In the genomic region with DNA sequence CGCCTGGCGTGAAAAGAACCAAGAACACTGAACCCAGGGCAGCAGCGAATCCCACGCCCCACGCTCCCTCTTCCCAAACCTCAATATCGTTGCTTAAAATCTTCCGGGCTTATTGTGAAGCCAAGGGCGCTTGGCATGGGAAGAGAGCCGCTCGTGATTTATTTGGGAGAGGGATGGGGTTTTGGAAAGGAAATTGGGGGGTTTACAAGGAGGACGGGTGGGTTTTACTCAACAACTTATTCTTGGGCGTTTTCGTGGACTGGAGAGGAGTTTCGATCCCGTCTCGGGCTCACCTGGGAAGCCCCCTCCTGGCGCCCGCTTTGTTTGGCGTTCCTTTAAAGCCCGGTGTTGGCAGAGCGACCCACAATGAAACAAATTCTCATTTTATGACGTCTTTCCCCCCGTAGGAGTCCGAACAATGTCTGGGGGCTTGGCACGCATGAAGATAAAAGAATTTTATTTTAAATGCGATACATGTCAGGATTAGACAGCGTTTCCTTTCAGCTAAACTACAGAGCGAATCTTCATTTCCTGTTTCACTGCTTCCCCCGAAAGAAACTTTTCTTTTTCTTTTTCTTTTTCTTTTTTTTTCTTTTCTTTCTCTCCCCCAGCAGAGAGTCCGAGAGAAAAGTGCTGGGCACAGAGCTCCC, we compare ENCODE assay signal across 8 cellular contexts.
DNase-seq lines count a peak whose midpoint lies in the region; ATAC-seq and TF ChIP-seq lines count a peak whose summit lies in the region.

No MANE protein-coding gene starts in this region.

- peak overlapping the region; percentile 89 for H3K4me3 Mint-ChIP-seq in activated naive CD4-positive, alpha-beta T cell treated with anti-CD3 and anti-CD28 coated beads, Interleukin-2, amount 50 U/mL, for 24 hours

- H3K36me3 ChIP-seq in duodenal mucosa (ENCODE audit: control insufficient read depth in 1 of 2, insufficient read depth in 2 of 2, low read length in 2 of 2) (no peaks in the 10 kb centered on the region), parathyroid adenoma (ENCODE audit: control insufficient read depth, insufficient read depth, low read length) (no peaks in the 10 kb centered on the region)

- ATAC-seq in HG03521 (IDR thresholded peaks at IDR 0.05; ENCODE audit: unreplicated experiment) (peak; percentile 3), esophagus mucosa (no peak), HG03045 (IDR thresholded peaks at IDR 0.05; ENCODE audit: unreplicated experiment) (no peak)

- H3K4me1 Mint-ChIP-seq in activated naive CD4-positive, alpha-beta T cell treated with anti-CD3 and anti-CD28 coated beads, Interleukin-2, amount 50 U/mL, for 24 hours: peaks cover 30% of the 10 kb centered on the region

- H2AFZ ChIP-seq in parathyroid adenoma: no peak overlapping the region

- H3K4me3 ChIP-seq in duodenal mucosa (ENCODE audit: low read depth in 1 of 2, low read length in 2 of 2) (peak overlapping the region; percentile 69 to 70), parathyroid adenoma (ENCODE audit: low read depth, low read length) (peak overlapping the region; percentile 18)

- no peaks in the 10 kb centered on the region for H3K36me3 Mint-ChIP-seq in activated naive CD4-positive, alpha-beta T cell treated with anti-CD3 and anti-CD28 coated beads, Interleukin-2, amount 50 U/mL, for 24 hours

- H3K27me3 Mint-ChIP-seq in activated naive CD4-positive, alpha-beta T cell treated with anti-CD3 and anti-CD28 coated beads, Interleukin-2, amount 50 U/mL, for 24 hours: peaks cover 61% of the 10 kb centered on the region

- peaks cover 6 to 8% of the 10 kb centered on the region in 2 donors for H3K4me1 ChIP-seq in duodenal mucosa (ENCODE audit: control insufficient read depth in 1 of 2, insufficient read depth in 2 of 2, low read length in 2 of 2)
- peaks cover 5% of the 10 kb centered on the region for H3K4me1 ChIP-seq in parathyroid adenoma

- H3K9me3 Mint-ChIP-seq in activated naive CD4-positive, alpha-beta T cell treated with anti-CD3 and anti-CD28 coated beads, Interleukin-2, amount 50 U/mL, for 24 hours: no peaks in the 10 kb centered on the region

- H3K79me2 ChIP-seq in parathyroid adenoma: no peaks in the 10 kb centered on the region

- TF ChIP-seq CTCF in parathyroid adenoma (IDR thresholded peaks at IDR 0.05): no peak

- DNase-seq in activated naive CD4-positive, alpha-beta T cell treated with anti-CD3 and anti-CD28 coated beads, Interleukin-2, amount 50 U/mL, for 16 hours: no peak
- DNase-seq in NCI-H69 (lab: John Stamatoyannopoulos, UW): no peak

- H3K9me3 ChIP-seq in duodenal mucosa (ENCODE audit: control insufficient read depth in 1 of 2, low read length in 2 of 2) (no peaks in the 10 kb centered on the region), parathyroid adenoma (ENCODE audit: control insufficient read depth, low read length) (no peaks in the 10 kb centered on the region)

- H3K27ac ChIP-seq in duodenal mucosa (ENCODE audit: low read depth, low read length): no peak overlapping the region
- H3K27ac ChIP-seq in parathyroid adenoma: no peak overlapping the region

- peak overlapping the region; percentile 27 for H3K27ac Mint-ChIP-seq in activated naive CD4-positive, alpha-beta T cell treated with anti-CD3 and anti-CD28 coated beads, Interleukin-2, amount 50 U/mL, for 24 hours

- peak overlapping the region; percentile 61 for H3K4me2 ChIP-seq in parathyroid adenoma (ENCODE audit: low read length)

- H3K27me3 ChIP-seq in duodenal mucosa (ENCODE audit: control insufficient read depth in 1 of 2, insufficient read depth in 2 of 2, low read length in 2 of 2) (peaks cover 58 to 67% of the 10 kb centered on the region in 2 donors), parathyroid adenoma (ENCODE audit: control insufficient read depth, insufficient read depth, low read length) (peaks cover 33% of the 10 kb centered on the region)

- H3K9ac ChIP-seq in duodenal mucosa (ENCODE audit: low read depth in 1 of 2, low read length in 2 of 2) (no peak overlapping the region), parathyroid adenoma (no peak overlapping the region)
